ENCODE assay signal across 31 cellular contexts in genomic region chr12:125643055-125643454, GRCh38.
DNase-seq lines count a peak whose midpoint lies in the region; ATAC-seq, FAIRE-seq and TF ChIP-seq lines count a peak whose summit lies in the region.
"Had no signal": no experiment of that assay in that cellular context is flagged by ENCODE, and none has a peak within 500 bp of the region (broad histone marks: within the 10 kb centered on the region; RNA-seq: fewer than 3 reads in every experiment).

No MANE protein-coding gene starts in this region.

- 0% methylated on average over 2 of the region's 2 CpGs for WGBS in HepG2 (ENCODE audit: low lambda C conversion rate)
- WGBS in right lobe of liver (ENCODE audit: insufficient coverage, low coverage, low lambda C conversion rate, missing lambda C conversion rate) = 46% methylated on average over 2 of the region's 2 CpGs
- WGBS in IMR-90 (ENCODE audit: extremely low coverage in 2 of 2, insufficient read length in 1 of 2), 2 experiments = no CpG with 5 or more reads among the region's 2 CpGs

- H3K9ac ChIP-seq in HepG2 (ENCODE audit: insufficient read depth, low read depth, low read length) (no peak overlapping the region), IMR-90 (ENCODE audit: low read depth, low read length) (no peak overlapping the region)
- H3K9ac ChIP-seq: BLaER1; BLaER1 treated with 17β-estradiol and CSF1 and Interleukin-3, amounts not matched to agents 10 nM and 100 nM had no signal

- H4K91ac ChIP-seq in IMR-90 (ENCODE audit: insufficient read depth, low read depth, low read length) = no peak overlapping the region

- no peak for TF ChIP-seq CTCF in HepG2 (CRISPR knock-in tag; IDR thresholded peaks at IDR 0.05)
- TF ChIP-seq CTCF in right lobe of liver (IDR thresholded peaks at IDR 0.05) = no peak
- TF ChIP-seq CTCF in IMR-90 (conservative IDR thresholded peaks at IDR 0.05; ENCODE audit: low read depth, low read length) = no peak

- no peak overlapping the region for H3K23ac ChIP-seq in IMR-90 (ENCODE audit: low read depth, low read length)

- no peaks in the 10 kb centered on the region for H3K9me1 ChIP-seq in IMR-90 (ENCODE audit: insufficient read depth, low read length)

- in situ Hi-C loops in HepG2 (cut with HindIII; ENCODE audit: extremely low pct_ligation_motif_present, low pct_unique_long_range_greater_than_20kb) = no loop called here
- in situ Hi-C loops in IMR-90 (cut with MboI; ENCODE audit: low sequenced_read_pairs) = no loop called here

- no peak for FAIRE-seq in HepG2 (lab: Jason Lieb, UNC)
- FAIRE-seq: A204.1, A549, D721Med had no signal

- intact Hi-C loops in HepG2 (cut with micrococcal nuclease; ENCODE audit: unreplicated experiment) = no loop called here
- intact Hi-C loops in right lobe of liver (cut with DNase I) = no loop called here
- intact Hi-C loops in IMR-90 (cut with micrococcal nuclease) = no loop called here

- POLR2A ChIA-PET in HepG2 (lab: Yijun Ruan, JAX) = no interaction called here
- POLR2A ChIA-PET in IMR-90 (lab: Charles Lee; ENCODE audit: unreplicated experiment) = no interaction called here

- no peaks in the 10 kb centered on the region for H3K9me3 ChIP-seq in HepG2 (ENCODE audit: low read length)
- no peaks in the 10 kb centered on the region for H3K9me3 ChIP-seq in right lobe of liver
- H3K9me3 ChIP-seq in IMR-90 (ENCODE audit: control insufficient read depth, insufficient read depth, low read length) = peaks cover 28% of the 10 kb centered on the region
- H3K9me3 ChIP-seq: A549; BE2C; BLaER1; BLaER1 treated with 17β-estradiol and CSF1 and Interleukin-3, amounts not matched to agents 10 nM and 100 nM; Caco-2 had no signal

- peaks cover 3 to 10% of the 10 kb centered on the region in 2 experiments; a peak in 2 of 5 replicates for H3K27me3 ChIP-seq in HepG2 (ENCODE audit: control insufficient read depth in 1 of 2, insufficient read depth in 2 of 2, low read length in 2 of 2)
- no peaks in the 10 kb centered on the region for H3K27me3 ChIP-seq in right lobe of liver
- no peaks in the 10 kb centered on the region for H3K27me3 ChIP-seq in IMR-90 (ENCODE audit: control insufficient read depth, insufficient read depth, low read length)
- H3K27me3 ChIP-seq: BE2C; BLaER1; BLaER1 treated with 17β-estradiol and CSF1 and Interleukin-3, amounts not matched to agents 10 nM and 100 nM had no signal

- H3K4me2 ChIP-seq in HepG2 (ENCODE audit: low read depth, low read length) (no peak overlapping the region), IMR-90 (ENCODE audit: low read depth, low read length) (no peak overlapping the region)
- H3K4me2 ChIP-seq: A549; BLaER1; BLaER1 treated with 17β-estradiol and CSF1 and Interleukin-3, amounts not matched to agents 10 nM and 100 nM had no signal

- TF ChIP-seq RAD21 in HepG2 (CRISPR knock-in tag; IDR thresholded peaks at IDR 0.05) = no peak
- no peak for TF ChIP-seq RAD21 in IMR-90 (IDR thresholded peaks at IDR 0.05; ENCODE audit: low read length)

- H3K27ac ChIP-seq in HepG2 (ENCODE audit: extremely low read length, insufficient read depth, low read length) (no peak overlapping the region), right lobe of liver (no peak overlapping the region), IMR-90 (ENCODE audit: insufficient read depth, low read length) (no peak overlapping the region)
- H3K27ac ChIP-seq: 22Rv1; A549; BLaER1; BLaER1 treated with 17β-estradiol and CSF1 and Interleukin-3, amounts not matched to agents 10 nM and 100 nM; C4-2B had no signal

- ATAC-seq in HepG2 (no peak), right lobe of liver (no peak), IMR-90 (ENCODE audit: low read depth) (no peak)
- ATAC-seq: A549; CD8-positive, alpha-beta T cell had no signal

- no peak overlapping the region for H4K5ac ChIP-seq in IMR-90 (ENCODE audit: low read depth, low read length)

- H2BK15ac ChIP-seq in IMR-90 (ENCODE audit: low read depth, low read length) = no peak overlapping the region

- H2BK20ac ChIP-seq in IMR-90 (ENCODE audit: low read depth, low read length) = no peak overlapping the region

- no peak for TF ChIP-seq POLR2A in HepG2 (IDR thresholded peaks at IDR 0.05; ENCODE audit: insufficient read depth in 1 of 2, low read depth in 2 of 2, low read length in 2 of 2)
- TF ChIP-seq POLR2A in right lobe of liver (IDR thresholded peaks at IDR 0.05) = no peak
- TF ChIP-seq POLR2A in IMR-90 (IDR thresholded peaks at IDR 0.05; ENCODE audit: low read depth, low read length) = no peak

- H3K4ac ChIP-seq in IMR-90 (ENCODE audit: low read depth, low read length) = no peak overlapping the region

- H4K8ac ChIP-seq in IMR-90 (ENCODE audit: low read depth in 2 of 2, low read length in 2 of 2) = no peak overlapping the region

- TF ChIP-seq EP300 in HepG2 (IDR thresholded peaks at IDR 0.05; ENCODE audit: low read depth in 2 of 2, low read length in 2 of 2) = no peak
- TF ChIP-seq EP300 in HepG2 (CRISPR knock-in tag; IDR thresholded peaks at IDR 0.05; ENCODE audit: borderline replicate concordance) = no peak

- H4K20me1 ChIP-seq in HepG2 (ENCODE audit: insufficient read depth, low read length) (no peaks in the 10 kb centered on the region), IMR-90 (ENCODE audit: insufficient read depth, low read length) (no peaks in the 10 kb centered on the region)
- H4K20me1 ChIP-seq: BLaER1; BLaER1 treated with 17β-estradiol and CSF1 and Interleukin-3, amounts not matched to agents 10 nM and 100 nM had no signal

- H3K36me3 ChIP-seq in HepG2 (replicated peaks in 1 of 2; ENCODE audit: control insufficient read depth in 1 of 2, insufficient read depth in 2 of 2, low read length in 2 of 2) (no peaks in the 10 kb centered on the region), right lobe of liver (no peaks in the 10 kb centered on the region), IMR-90 (ENCODE audit: control insufficient read depth, insufficient read depth, low read length) (no peaks in the 10 kb centered on the region)
- H3K36me3 ChIP-seq: BE2C; BLaER1; BLaER1 treated with 17β-estradiol and CSF1 and Interleukin-3, amounts not matched to agents 10 nM and 100 nM had no signal

- H3K79me2 ChIP-seq in HepG2 (ENCODE audit: insufficient read depth, low read length) = no peaks in the 10 kb centered on the region

- no peak overlapping the region for H2BK5ac ChIP-seq in IMR-90 (ENCODE audit: low read depth, low read length, poor library complexity, severe bottlenecking)

- H2AK9ac ChIP-seq in IMR-90 (replicated peaks; ENCODE audit: low read depth, low read length, poor library complexity) = no peak overlapping the region

- no peak overlapping the region for H3K56ac ChIP-seq in IMR-90 (ENCODE audit: extremely low read depth, insufficient read depth, low read length)

- DNase-seq in HepG2 (ENCODE audit: low spot score) = no peak
- no peak for DNase-seq in right lobe of liver
- DNase-seq in IMR-90 = no peak
- DNase-seq in stimulated activated CD4-positive, alpha-beta T cell treated with anti-CD3 and anti-CD28 coated beads, Interleukin-4, amount 100 ng/mL, for 1 hour = no peak
- DNase-seq: 8988T; ACHN; AML-193; BE2C; C1 segment of cervical spinal cord; Caco-2; Calu3; CD4-positive, alpha-beta memory T cell; CD4-positive, alpha-beta T cell; CD4-positive, CD25-positive, alpha-beta regulatory T cell; CD8-positive, alpha-beta memory T cell; CD8-positive, alpha-beta T cell; COR-L47; DMS 273 treated with DMSO at 0.1 percent for 48 hours; DMS153; DMS53; DMS79; DMS79 treated with DMSO at 0.1 percent for 48 hours; DND-41; EL had no signal

- no peak overlapping the region for H2AK5ac ChIP-seq in IMR-90 (ENCODE audit: low read depth, low read length)

- dilution Hi-C loops in IMR-90 (cut with HindIII; ENCODE audit: low sequenced_read_pairs, unreplicated experiment) = no loop called here

- BruUV-seq in HepG2 (replicated peaks; lab: Mats Ljungman, UMichigan) (no TSS peak), IMR-90 (replicated peaks; lab: Mats Ljungman, UMichigan) (no TSS peak)

- H2BK120ac ChIP-seq in IMR-90 (ENCODE audit: low read depth, low read length) = no peak overlapping the region

- no peaks in the 10 kb centered on the region for H3K4me1 ChIP-seq in HepG2 (ENCODE audit: insufficient read depth, low read length)
- no peaks in the 10 kb centered on the region for H3K4me1 ChIP-seq in right lobe of liver
- no peaks in the 10 kb centered on the region for H3K4me1 ChIP-seq in IMR-90 (ENCODE audit: control insufficient read depth, insufficient read depth, low read length)
- H3K4me1 ChIP-seq: A549; BE2C; BLaER1; BLaER1 treated with 17β-estradiol and CSF1 and Interleukin-3, amounts not matched to agents 10 nM and 100 nM; Caco-2 had no signal

- no peaks in the 10 kb centered on the region for H3K79me1 ChIP-seq in IMR-90 (ENCODE audit: low read depth in 1 of 2, low read length in 2 of 2)

- CTCF ChIA-PET in HepG2 (lab: Yijun Ruan, JAX; ENCODE audit: low intra/inter-chr PET ratio, low total read pairs) = no interaction called here
- CTCF ChIA-PET in IMR-90 (lab: Yijun Ruan, JAX) = no interaction called here

- no peak overlapping the region for H3K18ac ChIP-seq in IMR-90 (ENCODE audit: low read depth, low read length)

- H3K4me3 ChIP-seq in HepG2 (replicated peaks in 1 of 3; ENCODE audit: insufficient read depth in 1 of 3, low read depth in 2 of 3, low read length in 3 of 3) (no peak overlapping the region), right lobe of liver (no peak overlapping the region), IMR-90 (ENCODE audit: insufficient read depth, low read depth, low read length) (no peak overlapping the region)
- H3K4me3 ChIP-seq: A549; BLaER1; BLaER1 treated with 17β-estradiol and CSF1 and Interleukin-3, amounts not matched to agents 10 nM and 100 nM had no signal

- H3K14ac ChIP-seq in IMR-90 (replicated peaks; ENCODE audit: low read depth, low read length) = no peak overlapping the region

- H2AFZ ChIP-seq in HepG2 (ENCODE audit: low read length) (no peak overlapping the region), IMR-90 (replicated peaks; ENCODE audit: low read length, poor library complexity) (no peak overlapping the region)

TF ChIP-seq in HepG2, 621 proteins besides CTCF, POLR2A, EP300 and RAD21 (continues in another document):
- 0 out of 2 replicates have a peak, but pooled peaks have one; percentile 20 for TF ChIP-seq CEBPB (IDR thresholded peaks at IDR 0.05; ENCODE audit: borderline replicate concordance, low read depth, low read length)

TF ChIP-seq in IMR-90, 13 proteins besides CTCF, POLR2A, EP300 and RAD21:
- TF ChIP-seq USF2 (IDR thresholded peaks at IDR 0.05; ENCODE audit: low read depth, low read length) (no peak), CEBPB (IDR thresholded peaks at IDR 0.05; ENCODE audit: low read depth, low read length) (peak; percentile 18; the same call in 1 of the 2 replicates)
